In the genomic region with DNA sequence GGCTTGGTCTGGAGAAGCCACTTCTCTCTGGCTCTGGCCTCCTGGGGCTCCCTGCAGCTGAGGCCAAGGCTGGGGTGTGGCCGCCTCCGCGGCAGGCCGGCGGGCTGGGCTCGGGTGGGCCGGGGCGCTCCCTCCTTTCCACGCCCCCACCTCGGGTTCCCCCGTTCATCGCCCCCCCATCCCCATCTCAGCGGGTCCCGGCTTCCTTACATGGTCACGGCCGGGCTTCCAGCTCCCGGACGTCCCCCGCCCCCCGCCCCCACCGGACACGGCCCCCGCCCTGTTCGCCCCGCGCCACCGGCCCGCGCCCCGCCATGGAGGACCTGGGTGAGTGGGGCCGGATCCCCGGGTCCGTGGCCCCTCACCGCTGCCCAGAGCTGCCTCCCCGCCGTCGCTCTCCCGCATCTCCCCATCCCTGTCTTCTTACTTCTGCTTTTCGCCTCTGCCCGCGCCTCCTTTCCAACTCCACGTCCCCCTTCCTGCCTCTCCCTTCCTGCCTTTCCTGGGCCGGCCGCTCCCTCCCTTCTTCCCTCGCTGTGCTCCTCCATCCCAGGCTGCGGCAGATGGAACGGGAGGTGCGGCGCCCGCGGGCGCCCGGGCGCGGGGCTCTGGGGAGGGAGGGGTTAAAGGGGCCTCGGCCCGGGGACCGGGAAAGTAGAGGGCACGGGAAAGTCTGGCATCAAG, we compare ENCODE assay signal across 7 cellular contexts. TPM values are rescaled to one million over a fixed set of nuclear protein-coding genes. Genes with fewer than 3 reads are reported as not detected.
DNase-seq lines count a peak whose midpoint lies in the region; ATAC-seq and TF ChIP-seq lines count a peak whose summit lies in the region.

Gene TGFB1I1, plus strand, starts transcription at position 278 of the 684 bp plus-strand sequence. Its CDS starts 37 bp downstream, at position 315.

- H3K4me2 ChIP-seq in PC-9 = peak within 1 kb of the TSS; percentile 96

- no peaks in the 10 kb centered on the region for H3K9me2 ChIP-seq in PC-9 (ENCODE audit: insufficient read depth)

- TF ChIP-seq CTCF in PC-9 (conservative IDR thresholded peaks at IDR 0.05) (no peak), lower leg skin (IDR thresholded peaks at IDR 0.05) (no peak), thyroid gland (IDR thresholded peaks at IDR 0.05) (no peak)

- H3K27ac ChIP-seq in PC-9 = no peak within 1 kb of the TSS
- no peak within 1 kb of the TSS for H3K27ac ChIP-seq in effector memory CD4-positive, alpha-beta T cell (ENCODE audit: insufficient read depth, low read length, poor library complexity, severe bottlenecking)
- peak within 1 kb of the TSS; percentile 83 to 87 (median 84) for H3K27ac ChIP-seq in thyroid gland

- BruUV-seq in PC-9 (replicated peaks; lab: Mats Ljungman, UMichigan) = no TSS peak

- peaks cover 21% of the 10 kb centered on the region; the same call in 1 of the 2 replicates for H3F3A ChIP-seq in PC-9 (ENCODE audit: insufficient read depth, low read depth)

- DNase-seq in PC-9 = no peak
- no peak for DNase-seq in effector memory CD4-positive, alpha-beta T cell
- DNase-seq in lower leg skin (ENCODE audit: low spot score in 2 of 2) = peak in 1 of 2 donors; percentile 94
- peak; percentile 24 to 29 for DNase-seq in thyroid gland
- no peak for DNase-seq in medulla oblongata (ENCODE audit: extremely low spot score)

- no peak for TF ChIP-seq POLR2A in lower leg skin (IDR thresholded peaks at IDR 0.05)
- TF ChIP-seq POLR2A in thyroid gland (IDR thresholded peaks at IDR 0.05) = no peak

- WGBS in lower leg skin, 2 donors = 0 to 2% methylated on average over 35 to 38 of the region's 59 CpGs
- WGBS in thyroid gland, 2 donors = 1% methylated on average over 33 of the region's 59 CpGs

- H3K79me2 ChIP-seq in PC-9 (ENCODE audit: low read depth) = no peaks in the 10 kb centered on the region

- CTCF ChIA-PET in PC-9 (lab: Charles Lee) = interaction anchor here (0.6 to 1.9 kb wide), 3 partner anchors 12 to 18 kb away, joined by 3 to 10 read pairs (median 4); no protein-coding TSS in a partner anchor

- H3K9me3 ChIP-seq in PC-9 (ENCODE audit: insufficient read depth, low read depth) = no peaks in the 10 kb centered on the region
- H3K9me3 ChIP-seq in effector memory CD4-positive, alpha-beta T cell (ENCODE audit: control insufficient read depth, low read length) = no peaks in the 10 kb centered on the region
- H3K9me3 ChIP-seq in thyroid gland = no peaks in the 10 kb centered on the region

- ATAC-seq in GM19463 (IDR thresholded peaks at IDR 0.05; ENCODE audit: unreplicated experiment) (peak; percentile 30), HG03442 (IDR thresholded peaks at IDR 0.05; ENCODE audit: unreplicated experiment) (no peak)

- intact Hi-C loops in PC-9 (cut with micrococcal nuclease; ENCODE audit: unreplicated experiment) (loop anchor here (5.0 kb wide), 1 partner anchor 225 kb away; no protein-coding TSS in a partner anchor), lower leg skin (cut with DNase I; ENCODE audit: low total_unique reads) (no loop called here), thyroid gland (cut with DNase I) (no loop called here)

- H3K27me3 ChIP-seq in PC-9 (ENCODE audit: insufficient read depth, low read depth) (no peaks in the 10 kb centered on the region), thyroid gland (no peaks in the 10 kb centered on the region)
- H3K27me3 ChIP-seq in effector memory CD4-positive, alpha-beta T cell (replicated peaks; ENCODE audit: control insufficient read depth, insufficient read depth, low read length, poor library complexity, severe bottlenecking) = peaks cover 7% of the 10 kb centered on the region

- H3K4me1 ChIP-seq in PC-9 (replicated peaks; ENCODE audit: insufficient read depth) (peaks cover 13% of the 10 kb centered on the region; the same call in 1 of the 2 replicates), thyroid gland (peaks cover 7 to 30% of the 10 kb centered on the region in 2 donors)
- H3K4me1 ChIP-seq in effector memory CD4-positive, alpha-beta T cell (ENCODE audit: control insufficient read depth, insufficient read depth, low read length, poor library complexity, severe bottlenecking) = peaks cover 23% of the 10 kb centered on the region

- no peaks in the 10 kb centered on the region; the same call in 1 of the 2 replicates for H4K20me1 ChIP-seq in PC-9 (ENCODE audit: insufficient read depth)

- POLR2A ChIA-PET in PC-9 (lab: Charles Lee; ENCODE audit: unreplicated experiment) = interaction anchor here (0.6 to 0.7 kb wide), 3 partner anchors 13 to 532 kb away, joined by 3 to 9 read pairs (median 8); no protein-coding TSS in a partner anchor

- peak within 1 kb of the TSS; percentile 83 for H2AFZ ChIP-seq in PC-9

- H3K36me3 ChIP-seq in PC-9 (ENCODE audit: low read depth) (no peaks in the 10 kb centered on the region), thyroid gland (peaks cover 0 to 2% of the 10 kb centered on the region in 2 donors)
- H3K36me3 ChIP-seq in effector memory CD4-positive, alpha-beta T cell (ENCODE audit: control insufficient read depth, insufficient read depth, low read length) = no peaks in the 10 kb centered on the region

- H3K4me3 ChIP-seq in PC-9 = peak within 1 kb of the TSS; percentile 60
- H3K4me3 ChIP-seq in effector memory CD4-positive, alpha-beta T cell (ENCODE audit: insufficient read depth, low read depth, low read length, poor library complexity, severe bottlenecking) = peak within 1 kb of the TSS; percentile 55
- peak within 1 kb of the TSS; percentile 64 for H3K4me3 ChIP-seq in lower leg skin (ENCODE audit: low read depth, poor library complexity, severe bottlenecking)
- peak within 1 kb of the TSS in 2 of 3 donors; percentile 57 to 58 for H3K4me3 ChIP-seq in thyroid gland (replicated peaks in 1 of 3)

RNA-seq across cellular contexts. Expression of gene TGFB1I1, which starts in this region (rescaled TPM):
- total RNA-seq in PC-9 (2021) (9.0 and 15.3 TPM in 2 replicates), lower leg skin (10 to 100 TPM; 15.1 to 34.1 (median 22.7) TPM), thyroid gland (10 to 100 TPM; 11.0 to 23.5 (median 20.0) TPM)

Comparison
In these comparisons a context has a peak if more than half of its experiments do, and no peak if none do; other contexts are left out.
1. DNase-seq: peak in thyroid gland (2 of 2); none in PC-9 (0 of 2), effector memory CD4-positive, alpha-beta T cell (0 of 3) and medulla oblongata (single experiment).
2. H3K27ac ChIP-seq: peak in thyroid gland (3 of 3); none in PC-9 (single experiment) and effector memory CD4-positive, alpha-beta T cell (single experiment).
3. Peak in every context shown above with its lines, with median percentiles within 50 percentile points of each other: H3K4me3 ChIP-seq.